1 cellular context compared by ENCODE assay signal in the genomic region with DNA sequence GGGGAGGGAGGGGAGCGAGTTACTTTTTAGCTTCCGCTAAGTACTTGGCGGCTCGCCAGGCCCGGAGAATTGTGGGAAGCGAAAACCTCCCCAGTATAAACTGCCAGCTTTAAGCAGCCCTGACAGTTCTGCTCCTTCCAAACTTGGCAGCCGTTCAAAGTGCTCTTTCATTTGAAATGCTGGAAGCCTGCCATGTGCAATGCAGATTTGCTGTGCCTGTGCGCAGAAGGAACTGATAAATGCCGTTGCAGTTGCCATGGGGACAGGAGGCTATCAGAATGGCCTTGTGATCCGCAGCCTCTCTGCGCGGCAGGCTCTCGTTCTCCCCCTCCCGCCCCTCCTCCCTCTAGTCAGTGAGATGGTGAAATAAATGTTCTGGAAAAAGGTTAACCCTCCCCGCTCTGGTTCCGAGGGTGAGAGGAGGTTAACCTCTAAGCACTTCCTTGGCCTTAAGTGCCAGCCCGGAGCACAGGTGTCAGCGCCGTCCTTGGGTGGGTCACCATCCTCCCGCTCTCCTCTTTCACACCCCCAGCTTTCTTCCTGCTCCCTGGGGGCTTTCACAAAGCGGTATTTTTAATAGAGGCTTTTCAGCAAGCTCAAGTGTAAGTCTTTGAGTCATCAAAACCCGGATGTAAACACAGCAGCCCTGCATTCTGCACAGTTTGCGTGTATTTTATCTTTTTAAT.
TF ChIP-seq lines count a peak whose summit lies in the region.

No MANE protein-coding gene starts in this region.

TF ChIP-seq in K562, 482 proteins besides CTCF, POLR2A, EP300 and RAD21 (continued from another document and continues in another):
- TF ChIP-seq ZBTB40 (IDR thresholded peaks at IDR 0.05) (no peak), ZBTB40 (CRISPR knock-in tag; IDR thresholded peaks at IDR 0.05) (no peak), PTRF (tag; IDR thresholded peaks at IDR 0.05) (no peak), RFX1 (IDR thresholded peaks at IDR 0.05) (peak; percentile 98), ZNF274 (IDR thresholded peaks at IDR 0.05; ENCODE audit: borderline replicate concordance, low read depth, low read length) (no peak), FOXP1 (CRISPR knock-in tag; IDR thresholded peaks at IDR 0.05) (no peak), ZNF354B (CRISPR knock-in tag; IDR thresholded peaks at IDR 0.05) (no peak), MYNN (IDR thresholded peaks at IDR 0.05) (peak; percentile 91), MYNN (CRISPR knock-in tag; IDR thresholded peaks at IDR 0.05) (no peak), SIN3A (IDR thresholded peaks at IDR 0.05; ENCODE audit: borderline replicate concordance in 2 of 2, control insufficient read depth in 1 of 2, low read depth in 2 of 2, low read length in 2 of 2) (peak in 1 of 2 experiments; percentile 73; a peak in 2 of 4 replicates), ATF2 (CRISPR knock-in tag; IDR thresholded peaks at IDR 0.05) (no peak), MYBL2 (IDR thresholded peaks at IDR 0.05; ENCODE audit: low read depth) (peak; percentile 85), MYBL2 (CRISPR knock-in tag; IDR thresholded peaks at IDR 0.05; ENCODE audit: borderline replicate concordance) (no peak), GATA2 (CRISPR knock-in tag; IDR thresholded peaks at IDR 0.05) (peak; percentile 64), PHF21A (IDR thresholded peaks at IDR 0.05; ENCODE audit: borderline replicate concordance, low read depth) (0 out of 2 replicates have a peak, but pooled peaks have one; percentile 20), ZNF764 (CRISPR knock-in tag; IDR thresholded peaks at IDR 0.05; ENCODE audit: low read depth) (no peak), KDM5B (IDR thresholded peaks at IDR 0.05; ENCODE audit: insufficient replicate concordance, low read depth, low read length) (no peak), TSC22D4 (tag; IDR thresholded peaks at IDR 0.05) (no peak), U2AF2 (optimal IDR thresholded peaks at IDR 0.05; ENCODE audit: low read depth, low read length) (no peak), BRF2 (IDR thresholded peaks at IDR 0.05; ENCODE audit: borderline replicate concordance, insufficient read depth, insufficient read length) (no peak), PHTF2 (CRISPR knock-in tag; IDR thresholded peaks at IDR 0.05) (no peak), SAFB2 (IDR thresholded peaks at IDR 0.05; ENCODE audit: borderline replicate concordance, low read depth, low read length, severe bottlenecking) (no peak), PPARD (CRISPR knock-in tag; IDR thresholded peaks at IDR 0.05) (no peak), CTCFL (IDR thresholded peaks at IDR 0.05; ENCODE audit: borderline replicate concordance, insufficient read depth, low read depth, low read length, poor library complexity, severe bottlenecking) (no peak), KLF16 (IDR thresholded peaks at IDR 0.05) (peak; percentile 44; the same call in 1 of the 2 replicates), STAT5A (IDR thresholded peaks at IDR 0.05; ENCODE audit: borderline replicate concordance, low read length) (peak; percentile 41; the same call in 1 of the 2 replicates), TOE1 (IDR thresholded peaks at IDR 0.05; ENCODE audit: borderline replicate concordance) (no peak; the same call in 1 of the 2 replicates), TOE1 (CRISPR knock-in tag; IDR thresholded peaks at IDR 0.05; ENCODE audit: borderline replicate concordance, low read depth) (no peak), TEAD4 (IDR thresholded peaks at IDR 0.05; ENCODE audit: low read length) (peak; percentile 75), TEAD4 (CRISPR knock-in tag; IDR thresholded peaks at IDR 0.05; ENCODE audit: borderline replicate concordance) (no peak), HDAC8 (tag; IDR thresholded peaks at IDR 0.05) (no peak), NR2F6 (CRISPR knock-in tag; IDR thresholded peaks at IDR 0.05) (no peak), NCOA1 (IDR thresholded peaks at IDR 0.05; ENCODE audit: low read depth) (peak; percentile 75), ZKSCAN3 (CRISPR knock-in tag; IDR thresholded peaks at IDR 0.05) (no peak), SMAD1 (IDR thresholded peaks at IDR 0.05; ENCODE audit: low read depth, low read length, partially characterized antibody) (peak; percentile 94), ETV1 (tag; conservative IDR thresholded peaks at IDR 0.05; ENCODE audit: low read depth) (peak; percentile 8; the same call in 1 of the 2 replicates), FOXJ2 (tag; IDR thresholded peaks at IDR 0.05) (peak; percentile 97), RAD51 (IDR thresholded peaks at IDR 0.05; ENCODE audit: borderline replicate concordance, low read depth) (no peak), PURB (CRISPR knock-in tag; IDR thresholded peaks at IDR 0.05; ENCODE audit: low read depth) (no peak), PCBP2 (IDR thresholded peaks at IDR 0.05; ENCODE audit: low read depth, low read length, poor library complexity, severe bottlenecking) (no peak), NUFIP1 (IDR thresholded peaks at IDR 0.05; ENCODE audit: partially characterized antibody) (no peak), RBM39 (optimal IDR thresholded peaks at IDR 0.05; ENCODE audit: low read depth, low read length) (no peak)
- TF ChIP-seq, protein P1, sequence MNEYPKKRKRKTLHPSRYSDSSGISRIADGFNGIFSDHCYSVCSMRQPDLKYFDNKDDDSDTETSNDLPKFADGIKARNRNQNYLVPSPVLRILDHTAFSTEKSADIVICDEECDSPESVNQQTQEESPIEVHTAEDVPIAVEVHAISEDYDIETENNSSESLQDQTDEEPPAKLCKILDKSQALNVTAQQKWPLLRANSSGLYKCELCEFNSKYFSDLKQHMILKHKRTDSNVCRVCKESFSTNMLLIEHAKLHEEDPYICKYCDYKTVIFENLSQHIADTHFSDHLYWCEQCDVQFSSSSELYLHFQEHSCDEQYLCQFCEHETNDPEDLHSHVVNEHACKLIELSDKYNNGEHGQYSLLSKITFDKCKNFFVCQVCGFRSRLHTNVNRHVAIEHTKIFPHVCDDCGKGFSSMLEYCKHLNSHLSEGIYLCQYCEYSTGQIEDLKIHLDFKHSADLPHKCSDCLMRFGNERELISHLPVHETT (CRISPR knock-in tag; conservative IDR thresholded peaks at IDR 0.05 in 1 of 2, IDR thresholded peaks at IDR 0.05 in 1 of 2) = peak in 1 of 2 experiments; percentile 75; a peak in 2 of 4 replicates
- TF ChIP-seq, protein P2, sequence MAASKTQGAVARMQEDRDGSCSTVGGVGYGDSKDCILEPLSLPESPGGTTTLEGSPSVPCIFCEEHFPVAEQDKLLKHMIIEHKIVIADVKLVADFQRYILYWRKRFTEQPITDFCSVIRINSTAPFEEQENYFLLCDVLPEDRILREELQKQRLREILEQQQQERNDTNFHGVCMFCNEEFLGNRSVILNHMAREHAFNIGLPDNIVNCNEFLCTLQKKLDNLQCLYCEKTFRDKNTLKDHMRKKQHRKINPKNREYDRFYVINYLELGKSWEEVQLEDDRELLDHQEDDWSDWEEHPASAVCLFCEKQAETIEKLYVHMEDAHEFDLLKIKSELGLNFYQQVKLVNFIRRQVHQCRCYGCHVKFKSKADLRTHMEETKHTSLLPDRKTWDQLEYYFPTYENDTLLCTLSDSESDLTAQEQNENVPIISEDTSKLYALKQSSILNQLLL (CRISPR knock-in tag; IDR thresholded peaks at IDR 0.05; ENCODE audit: borderline replicate concordance) = no peak
